In the genomic region with DNA sequence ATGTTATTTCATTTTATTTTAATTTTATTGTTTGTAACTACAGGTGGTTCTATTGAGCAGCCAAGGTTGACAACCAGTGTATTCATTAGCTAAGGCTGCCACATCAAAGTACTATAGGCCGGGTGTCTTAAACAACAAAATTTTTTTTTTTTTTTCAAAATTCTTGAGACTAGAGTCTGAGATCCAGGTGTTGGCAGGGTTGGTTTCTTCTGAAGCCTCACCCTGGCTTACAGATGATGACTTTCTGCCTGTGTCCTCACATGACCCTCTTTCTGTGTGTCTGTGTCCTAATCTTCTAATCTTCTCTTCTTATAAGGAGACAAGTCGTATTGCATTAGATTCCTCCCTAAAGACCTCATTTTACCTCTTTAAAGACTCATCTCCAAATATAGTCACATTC, we compare ENCODE assay signal across 20 cellular contexts.
"Had no signal": no experiment of that assay in that cellular context is flagged by ENCODE, and none has a peak within 500 bp of the region (broad histone marks: within the 10 kb centered on the region; RNA-seq: fewer than 3 reads in every experiment).

No MANE protein-coding gene starts in this region.

- H3K9me3 ChIP-seq: adrenal gland, breast epithelium, gastrocnemius medialis, left lung, sigmoid colon, upper lobe of right lung had no signal

- H3K36me3 ChIP-seq: adrenal gland, breast epithelium, gastrocnemius medialis, left lung, sigmoid colon, upper lobe of right lung had no signal

- H3K27ac ChIP-seq: adrenal gland, breast epithelium, gastrocnemius medialis, left lung, sigmoid colon, upper lobe of right lung had no signal

- ATAC-seq: activated naive CD4-positive, alpha-beta T cell treated with anti-CD3 and anti-CD28 coated beads, Interleukin-2, amount 50 U/mL, for 72 hours; esophagus mucosa; gastrocnemius medialis; left lung; upper lobe of right lung had no signal

- H3K4me3 ChIP-seq: adrenal gland, breast epithelium, gastrocnemius medialis, left lung, sigmoid colon, upper lobe of right lung had no signal

- H3K27me3 ChIP-seq: adrenal gland, breast epithelium, gastrocnemius medialis, left lung, sigmoid colon, upper lobe of right lung had no signal

- DNase-seq: activated B cell treated with CpG ODN at 0.5 μM for 24 hours; activated CD4-positive, alpha-beta memory T cell treated with anti-CD3 and anti-CD28 coated beads for 36 hours; activated CD4-positive, alpha-beta T cell treated with anti-CD3 and anti-CD28 coated beads for 4 hours; activated gamma-delta T cell treated with Interleukin-2 at 50 U/mL for 16 hours; activated T-cell treated with anti-CD3 and anti-CD28 coated beads for 4 hours; adrenal gland; cerebellar nuclear complex; effector CD4-positive, alpha-beta T cell; gastrocnemius medialis; head of caudate nucleus; left lung; nephron progenitor cell; nucleus accumbens; posterior cingulate gyrus; sigmoid colon; stimulated activated naive CD4-positive, alpha-beta T cell; upper lobe of right lung had no signal

- H3K4me1 ChIP-seq: adrenal gland, breast epithelium, gastrocnemius medialis, left lung, sigmoid colon, upper lobe of right lung had no signal
